Comparison of ENCODE assay signal across 19 cellular contexts in genomic region chr1:89539135-89539534, GRCh38. TPM values are rescaled to one million over a fixed set of nuclear protein-coding genes. Genes with fewer than 3 reads are reported as not detected.
DNase-seq lines count a peak whose midpoint lies in the region; ATAC-seq and TF ChIP-seq lines count a peak whose summit lies in the region.
"Had no signal": no experiment of that assay in that cellular context is flagged by ENCODE, and none has a peak within 500 bp of the region (broad histone marks: within the 10 kb centered on the region; RNA-seq: fewer than 3 reads in every experiment).

No MANE protein-coding gene starts in this region.

- H3K27ac ChIP-seq in dorsolateral prefrontal cortex, result peak overlapping the region in 49 of 59 donors; percentile 7 to 81 (median 58)
- H3K27ac ChIP-seq: BLaER1, GM23248 had no signal

- no peak overlapping the region for H3K4me3 Mint-ChIP-seq in activated CD4-positive, alpha-beta T cell treated with anti-CD3 and anti-CD28 coated beads for 36 hours
- no peak overlapping the region for H3K4me3 Mint-ChIP-seq in stimulated activated naive CD8-positive, alpha-beta T cell treated with anti-CD3 and anti-CD28 coated beads, Interleukin-15, Interleukin-2, amounts not matched to agents 100 ng/mL and 50 ng/mL, for 24 hours
- H3K4me3 Mint-ChIP-seq: CD8-positive, alpha-beta memory T cell had no signal

- H3K27me3 ChIP-seq in dorsolateral prefrontal cortex, result no peaks in the 10 kb centered on the region
- H3K27me3 ChIP-seq: BLaER1 had no signal

- no peaks in the 10 kb centered on the region for H3K27me3 Mint-ChIP-seq in activated CD4-positive, alpha-beta T cell treated with anti-CD3 and anti-CD28 coated beads for 36 hours
- H3K27me3 Mint-ChIP-seq in stimulated activated naive CD8-positive, alpha-beta T cell treated with anti-CD3 and anti-CD28 coated beads, Interleukin-15, Interleukin-2, amounts not matched to agents 100 ng/mL and 50 ng/mL, for 24 hours, result no peaks in the 10 kb centered on the region
- H3K27me3 Mint-ChIP-seq: CD8-positive, alpha-beta memory T cell had no signal

- no peak for TF ChIP-seq CTCF in dorsolateral prefrontal cortex (IDR thresholded peaks at IDR 0.05 in 54 of 56, conservative IDR thresholded peaks at IDR 0.05 in 2 of 56; ENCODE audit: low read depth in 1 of 56, partially characterized antibody in 56 of 56)

- peaks cover 6% of the 10 kb centered on the region for H3K9me3 Mint-ChIP-seq in activated CD4-positive, alpha-beta T cell treated with anti-CD3 and anti-CD28 coated beads for 36 hours (ENCODE audit: low read depth)
- H3K9me3 Mint-ChIP-seq in stimulated activated naive CD8-positive, alpha-beta T cell treated with anti-CD3 and anti-CD28 coated beads, Interleukin-15, Interleukin-2, amounts not matched to agents 100 ng/mL and 50 ng/mL, for 24 hours, result no peaks in the 10 kb centered on the region
- H3K9me3 Mint-ChIP-seq: CD8-positive, alpha-beta memory T cell had no signal

- H3K36me3 Mint-ChIP-seq in activated CD4-positive, alpha-beta T cell treated with anti-CD3 and anti-CD28 coated beads for 36 hours (ENCODE audit: low read depth), result peaks cover 56% of the 10 kb centered on the region
- H3K36me3 Mint-ChIP-seq in stimulated activated naive CD8-positive, alpha-beta T cell treated with anti-CD3 and anti-CD28 coated beads, Interleukin-15, Interleukin-2, amounts not matched to agents 100 ng/mL and 50 ng/mL, for 24 hours (ENCODE audit: low read depth), result peaks cover 74% of the 10 kb centered on the region

- no peak for ATAC-seq in activated CD4-positive, alpha-beta T cell treated with anti-CD3 and anti-CD28 coated beads for 36 hours
- ATAC-seq in stimulated activated naive CD8-positive, alpha-beta T cell treated with anti-CD3 and anti-CD28 coated beads, Interleukin-15, Interleukin-2, amounts not matched to agents 100 U/mL and 50 U/mL, for 24 hours, result no peak
- no peak for ATAC-seq in HG03095 (IDR thresholded peaks at IDR 0.05; ENCODE audit: unreplicated experiment)
- no peak for ATAC-seq in HG03442 (IDR thresholded peaks at IDR 0.05; ENCODE audit: unreplicated experiment)
- ATAC-seq: GM12878 had no signal

- POLR2A ChIA-PET in activated CD4-positive, alpha-beta T cell treated with anti-CD3 and anti-CD28 coated beads for 36 hours (lab: Charles Lee), result interaction anchor here (1.4 kb wide), 1 partner anchor 62 kb away, joined by 6 read pairs; no protein-coding TSS in a partner anchor

- peak overlapping the region; percentile 72 for H3K27ac Mint-ChIP-seq in activated CD4-positive, alpha-beta T cell treated with anti-CD3 and anti-CD28 coated beads for 36 hours
- peak overlapping the region; percentile 86 for H3K27ac Mint-ChIP-seq in stimulated activated naive CD8-positive, alpha-beta T cell treated with anti-CD3 and anti-CD28 coated beads, Interleukin-15, Interleukin-2, amounts not matched to agents 100 ng/mL and 50 ng/mL, for 24 hours

- no peak for DNase-seq in activated CD4-positive, alpha-beta T cell treated with anti-CD3 and anti-CD28 coated beads for 36 hours
- DNase-seq in activated CD4-positive, alpha-beta T cell treated with anti-CD3 and anti-CD28 coated beads, Interleukin-2, amount 50 U/mL, for 1 hour, result no peak
- no peak for DNase-seq in stimulated activated naive CD8-positive, alpha-beta T cell treated with anti-CD3 and anti-CD28 coated beads, Interleukin-15, Interleukin-2, amounts not matched to agents 100 U/mL and 50 U/mL, for 24 hours
- no peak for DNase-seq in dorsolateral prefrontal cortex
- DNase-seq: CD8-positive, alpha-beta memory T cell; GDM1; NCI-H1105 treated with DMSO at 0.1 percent for 48 hours; NCI-H1694 treated with DMSO at 0.1 percent for 48 hours; NCI-H2107; NCI-H345; NCI-H526 treated with DMSO at 0.1 percent for 48 hours; OCI-M1; RPMI8226 had no signal

- CTCF ChIA-PET in activated CD4-positive, alpha-beta T cell treated with anti-CD3 and anti-CD28 coated beads for 36 hours (lab: Charles Lee), result interaction anchor here (0.8 to 1.5 kb wide), 4 partner anchors 57 to 224 kb away, joined by 3 to 4 read pairs (median 4); no protein-coding TSS in a partner anchor

- peaks cover 85% of the 10 kb centered on the region for H3K4me1 Mint-ChIP-seq in activated CD4-positive, alpha-beta T cell treated with anti-CD3 and anti-CD28 coated beads for 36 hours
- peaks cover 91% of the 10 kb centered on the region for H3K4me1 Mint-ChIP-seq in stimulated activated naive CD8-positive, alpha-beta T cell treated with anti-CD3 and anti-CD28 coated beads, Interleukin-15, Interleukin-2, amounts not matched to agents 100 ng/mL and 50 ng/mL, for 24 hours (ENCODE audit: low read depth)

- intact Hi-C loops in activated CD4-positive, alpha-beta T cell treated with anti-CD3 and anti-CD28 coated beads for 36 hours (cut with DNase I, micrococcal nuclease), result loop anchor here in 1 of 2 experiments (5.0 kb wide), 1 partner anchor 252 kb away; no protein-coding TSS in a partner anchor
- intact Hi-C loops in dorsolateral prefrontal cortex (cut with DNase I), result no loop called here

- no peak overlapping the region for H3K4me3 ChIP-seq in dorsolateral prefrontal cortex
- H3K4me3 ChIP-seq: BLaER1, GM12878, GM23248 had no signal

RNA-seq across cellular contexts. Expression of gene LRRC8B, which starts 14.5 kb away (rescaled TPM):
- 10 to 100 TPM; 38.9 to 41.5 TPM for total RNA-seq in activated CD4-positive, alpha-beta T cell treated with anti-CD3 and anti-CD28 coated beads for 36 hours
- total RNA-seq in dorsolateral prefrontal cortex, result 100 to 1,000 TPM in 21 of 120 experiments, 10 to 100 TPM in 99; 38.4 to 137 (median 85.9) TPM
